ENCODE assay signal across 8 cellular contexts in genomic region chr20:3204124-3204794, GRCh38. TPM values are rescaled to one million over a fixed set of nuclear protein-coding genes. Genes with fewer than 3 reads are reported as not detected.
DNase-seq lines count a peak whose midpoint lies in the region; ATAC-seq and TF ChIP-seq lines count a peak whose summit lies in the region.

Gene DDRGK1, minus strand, starts transcription at chr20:3204682. Its CDS starts 55 bp downstream, at chr20:3204627.

- peak within 1 kb of the TSS; percentile 80 for H2BK120ac ChIP-seq in trophoblast cell (ENCODE audit: insufficient read depth, low read length, poor library complexity)

- H3K18ac ChIP-seq in trophoblast cell (ENCODE audit: low read length): peak within 1 kb of the TSS; percentile 99

- H3K4me3 ChIP-seq in GM08714 (ENCODE audit: low read length) (peak within 1 kb of the TSS; percentile 92), trophoblast cell (ENCODE audit: low read depth, low read length) (peak within 1 kb of the TSS; percentile 82), tibial nerve (peak within 1 kb of the TSS; percentile 64 to 89 (median 73))

- H3K79me1 ChIP-seq in trophoblast cell (ENCODE audit: low read length): peaks cover 15% of the 10 kb centered on the region

- H3K79me2 ChIP-seq in trophoblast cell (ENCODE audit: control insufficient read depth, insufficient read depth, low read length, poor library complexity): peaks cover 22% of the 10 kb centered on the region

- H2AK5ac ChIP-seq in trophoblast cell (ENCODE audit: low read length): peak within 1 kb of the TSS; percentile 91

- H3K23ac ChIP-seq in trophoblast cell (ENCODE audit: low read length): no peak within 1 kb of the TSS

- peaks cover 9 to 12% of the 10 kb centered on the region in 2 experiments for H3K4me1 ChIP-seq in trophoblast cell (ENCODE audit: control insufficient read depth in 1 of 2, insufficient read depth in 2 of 2, low read length in 2 of 2)
- H3K4me1 ChIP-seq in tibial nerve: peaks cover 0 to 21% (median 9%) of the 10 kb centered on the region in 4 donors

- H3K4ac ChIP-seq in trophoblast cell (ENCODE audit: low read depth, low read length): peak within 1 kb of the TSS; percentile 97

- H3K9me3 ChIP-seq in trophoblast cell (ENCODE audit: insufficient read depth, low read depth, low read length) (no peaks in the 10 kb centered on the region), tibial nerve (no peaks in the 10 kb centered on the region)

- TF ChIP-seq EP300 in tibial nerve (IDR thresholded peaks at IDR 0.05): peak; percentile 90 to 94

- peak within 1 kb of the TSS; percentile 96 for H2AFZ ChIP-seq in trophoblast cell (ENCODE audit: insufficient read depth, low read length, poor library complexity)

- peak within 1 kb of the TSS; percentile 95 for H3K27ac ChIP-seq in trophoblast cell (ENCODE audit: low read depth, low read length)
- peak within 1 kb of the TSS; percentile 72 to 94 (median 87) for H3K27ac ChIP-seq in tibial nerve

- DNase-seq in NCI-H1092 (lab: John Stamatoyannopoulos, UW) (peak; percentile 83), SW 1271 (lab: John Stamatoyannopoulos, UW) (peak; percentile 62 to 83), Right ventricle myocardium superior (peak; percentile 94), trophoblast cell (peak; percentile 78 to 90), tibial nerve (ENCODE audit: low spot score in 2 of 2) (peak; percentile 88 to 97)
- peak; percentile 83 for DNase-seq in activated naive CD8-positive, alpha-beta T cell treated with anti-CD3 and anti-CD28 coated beads, Interleukin-2, amount 50 U/mL, for 16 hours (ENCODE audit: low read depth, low spot score)

- peak within 1 kb of the TSS; percentile 97 for H2BK5ac ChIP-seq in trophoblast cell (ENCODE audit: low read depth, low read length, poor library complexity)

- peak within 1 kb of the TSS; percentile 100 for H4K8ac ChIP-seq in trophoblast cell (ENCODE audit: low read depth, low read length)

- peak within 1 kb of the TSS; percentile 92 for H4K91ac ChIP-seq in trophoblast cell (ENCODE audit: low read depth, low read length)

- H2BK12ac ChIP-seq in trophoblast cell (ENCODE audit: low read length): peak within 1 kb of the TSS; percentile 54

- H3K14ac ChIP-seq in trophoblast cell (ENCODE audit: low read length): peak within 1 kb of the TSS; percentile 97

- peak; percentile 83 for ATAC-seq in HG02571 (IDR thresholded peaks at IDR 0.05; ENCODE audit: unreplicated experiment)
- peak; percentile 97 for ATAC-seq in Right ventricle myocardium superior (ENCODE audit: poor library complexity)

- peaks cover 17 to 22% of the 10 kb centered on the region in 2 experiments for H3K36me3 ChIP-seq in trophoblast cell (ENCODE audit: control insufficient read depth in 1 of 2, insufficient read depth in 2 of 2, low read length in 2 of 2)
- H3K36me3 ChIP-seq in tibial nerve: peaks cover 0 to 38% (median 11%) of the 10 kb centered on the region in 3 donors

- peak within 1 kb of the TSS; percentile 100 for H4K12ac ChIP-seq in trophoblast cell (ENCODE audit: low read depth, low read length)

- WGBS in trophoblast cell (ENCODE audit: extremely low coverage, insufficient coverage, insufficient read length): no CpG with 5 or more reads among the region's 48 CpGs
- WGBS in tibial nerve, 2 donors: 0 to 1% methylated on average over 24 to 45 of the region's 48 CpGs

- peak within 1 kb of the TSS; percentile 71 for H3K4me2 ChIP-seq in trophoblast cell (ENCODE audit: low read length)

- no peak for TF ChIP-seq CTCF in tibial nerve (IDR thresholded peaks at IDR 0.05)

- peak within 1 kb of the TSS; percentile 81 for H3K9ac ChIP-seq in trophoblast cell (ENCODE audit: low read length)

- no peaks in the 10 kb centered on the region for H3K27me3 ChIP-seq in trophoblast cell (ENCODE audit: insufficient read depth, low read length)
- H3K27me3 ChIP-seq in tibial nerve: no peaks in the 10 kb centered on the region

- TF ChIP-seq POLR2A in tibial nerve (IDR thresholded peaks at IDR 0.05): peak; percentile 57 to 85

- intact Hi-C loops in Right ventricle myocardium superior (cut with DNase I): no loop called here

RNA-seq across cellular contexts. Expression of gene DDRGK1, which starts in this region (rescaled TPM):
- 36.4 TPM for total RNA-seq in Right ventricle myocardium superior
- polyA plus RNA-seq in trophoblast cell (2013): 43.7 and 45.6 TPM in 2 replicates
- 100 to 1,000 TPM in 2 of 4 donors, 10 to 100 TPM in 2; 76.7 to 117 (median 89.9) TPM for total RNA-seq in tibial nerve

Comparison
In these comparisons a context has a peak if more than half of its experiments do, and no peak if none do; other contexts are left out.
1. Peak in every context shown above with its lines: DNase-seq, ATAC-seq, H3K4me3 ChIP-seq and H3K27ac ChIP-seq.